In the genomic region with DNA sequence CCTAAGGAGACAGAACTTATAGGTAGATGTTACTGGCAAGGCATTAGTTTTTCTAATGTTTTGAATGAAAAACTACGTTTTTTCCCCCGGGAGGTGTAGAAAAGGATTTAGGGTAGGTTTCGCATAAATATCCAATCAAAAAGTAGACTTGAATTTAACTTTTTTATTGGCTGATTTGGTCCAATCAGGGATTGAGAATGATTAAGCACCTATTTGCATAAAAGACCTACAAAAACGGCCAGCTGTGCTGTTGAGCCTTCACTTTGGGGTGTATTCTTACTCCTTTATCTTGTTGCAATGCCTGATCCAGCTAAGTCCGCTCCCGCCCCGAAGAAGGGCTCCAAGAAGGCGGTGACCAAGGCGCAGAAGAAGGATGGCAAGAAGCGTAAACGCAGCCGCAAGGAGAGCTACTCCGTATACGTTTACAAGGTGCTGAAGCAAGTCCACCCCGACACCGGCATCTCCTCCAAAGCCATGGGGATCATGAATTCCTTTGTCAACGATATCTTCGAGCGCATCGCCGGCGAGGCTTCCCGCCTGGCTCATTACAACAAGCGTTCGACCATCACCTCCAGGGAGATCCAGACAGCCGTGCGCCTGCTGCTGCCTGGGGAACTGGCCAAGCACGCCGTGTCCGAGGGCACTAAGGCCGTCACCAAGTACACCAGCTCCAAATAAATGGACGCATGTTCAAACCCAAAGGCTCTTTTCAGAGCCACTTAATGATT, we compare ENCODE assay signal across 8 cellular contexts.
DNase-seq lines count a peak whose midpoint lies in the region; ATAC-seq and TF ChIP-seq lines count a peak whose summit lies in the region.

No MANE protein-coding gene starts in this region.

- H3K4me3 ChIP-seq in KMS-11 (IDR thresholded peaks at IDR 0.05; ENCODE audit: insufficient read depth, low read depth, low read length), result no peak overlapping the region
- peak overlapping the region; percentile 42 for H3K4me3 ChIP-seq in SJSA1
- peak overlapping the region; percentile 57 for H3K4me3 ChIP-seq in cardiac muscle cell

- H3K9me3 Mint-ChIP-seq in activated naive CD8-positive, alpha-beta T cell treated with anti-CD3 and anti-CD28 coated beads, Interleukin-2, amount 10 ng/mL, durations not matched to agents 7 days and 5 days, result no peaks in the 10 kb centered on the region

- peak overlapping the region; percentile 90 for H3K4me3 Mint-ChIP-seq in activated naive CD8-positive, alpha-beta T cell treated with anti-CD3 and anti-CD28 coated beads, Interleukin-2, amount 10 ng/mL, durations not matched to agents 7 days and 5 days

- ATAC-seq in GM21447 (IDR thresholded peaks at IDR 0.05; ENCODE audit: unreplicated experiment), result peak; percentile 44
- ATAC-seq in activated naive CD8-positive, alpha-beta T cell treated with anti-CD3 and anti-CD28 coated beads, Interleukin-2, amount 10 ng/mL, durations not matched to agents 7 days and 5 days (ENCODE audit: low read depth), result peak; percentile 58

- no peaks in the 10 kb centered on the region for H3K27me3 Mint-ChIP-seq in activated naive CD8-positive, alpha-beta T cell treated with anti-CD3 and anti-CD28 coated beads, Interleukin-2, amount 10 ng/mL, durations not matched to agents 7 days and 5 days

- H3K9ac ChIP-seq in KMS-11, result peak overlapping the region; percentile 91; the same call in 1 of the 2 replicates

- H3K27ac ChIP-seq in KMS-11 (peak overlapping the region; percentile 93), SJSA1 (peak overlapping the region; percentile 81), cardiac muscle cell (peak overlapping the region; percentile 37)

- peak overlapping the region; percentile 47; the same call in 1 of the 2 replicates for H2AFZ ChIP-seq in KMS-11 (ENCODE audit: low read depth)

- no peaks in the 10 kb centered on the region for H3K9me3 ChIP-seq in SJSA1 (replicated peaks)
- H3K9me3 ChIP-seq in cardiac muscle cell (ENCODE audit: low read depth), result no peaks in the 10 kb centered on the region

- H3K4me1 ChIP-seq in KMS-11 (ENCODE audit: low read depth, poor library complexity, severe bottlenecking), result peaks cover 20% of the 10 kb centered on the region
- no peaks in the 10 kb centered on the region for H3K4me1 ChIP-seq in SJSA1 (replicated peaks)
- no peaks in the 10 kb centered on the region for H3K4me1 ChIP-seq in cardiac muscle cell (ENCODE audit: low read depth)

- H4K20me1 ChIP-seq in KMS-11 (ENCODE audit: insufficient read depth), result no peaks in the 10 kb centered on the region

- H3K4me1 Mint-ChIP-seq in activated naive CD8-positive, alpha-beta T cell treated with anti-CD3 and anti-CD28 coated beads, Interleukin-2, amount 10 ng/mL, durations not matched to agents 7 days and 5 days, result peaks cover 14% of the 10 kb centered on the region

- peak overlapping the region; percentile 99 for H3K27ac Mint-ChIP-seq in activated naive CD8-positive, alpha-beta T cell treated with anti-CD3 and anti-CD28 coated beads, Interleukin-2, amount 10 ng/mL, durations not matched to agents 7 days and 5 days

- H3K36me3 ChIP-seq in KMS-11 (ENCODE audit: insufficient read depth) (no peaks in the 10 kb centered on the region), SJSA1 (no peaks in the 10 kb centered on the region), cardiac muscle cell (no peaks in the 10 kb centered on the region)

- POLR2A ChIA-PET in activated naive CD8-positive, alpha-beta T cell treated with anti-CD3 and anti-CD28 coated beads, Interleukin-2, amount 10 ng/mL, durations not matched to agents 7 days and 5 days (lab: Charles Lee), result interaction anchor here (0.7 to 4.4 kb wide), 26 partner anchors 23 to 1642 kb away, joined by 3 to 60 read pairs (median 10); a partner anchor contains a TSS

- H3K4me2 ChIP-seq in KMS-11, result peak overlapping the region; percentile 89

- H3K27me3 ChIP-seq in KMS-11 (ENCODE audit: insufficient read depth, low read depth) (no peaks in the 10 kb centered on the region), SJSA1 (replicated peaks) (no peaks in the 10 kb centered on the region), cardiac muscle cell (no peaks in the 10 kb centered on the region)

- DNase-seq in COR-L47 (lab: John Stamatoyannopoulos, UW) (peak; percentile 89), SJSA1 (ENCODE audit: low read depth in 1 of 2, low spot score in 2 of 2) (peak; percentile 72 to 77), cardiac muscle cell (ENCODE audit: low read depth in 1 of 2, low spot score in 1 of 2) (peak; percentile 83 to 94), posterior vena cava (ENCODE audit: low spot score) (peak; percentile 85), GDM1 (lab: John Stamatoyannopoulos, UW) (no peak)
- DNase-seq in activated naive CD8-positive, alpha-beta T cell treated with anti-CD3 and anti-CD28 coated beads, Interleukin-2, amount 10 ng/mL, durations not matched to agents 7 days and 5 days, result peak; percentile 78

- TF ChIP-seq CTCF in KMS-11 (conservative IDR thresholded peaks at IDR 0.05; ENCODE audit: low read depth, low read length) (no peak), cardiac muscle cell (IDR thresholded peaks at IDR 0.05; ENCODE audit: low read depth, low read length) (no peak)

- peaks cover 13% of the 10 kb centered on the region; the same call in 1 of the 2 replicates for H3K79me2 ChIP-seq in KMS-11 (ENCODE audit: insufficient read depth, low read depth)

- peaks cover 2% of the 10 kb centered on the region for H3K36me3 Mint-ChIP-seq in activated naive CD8-positive, alpha-beta T cell treated with anti-CD3 and anti-CD28 coated beads, Interleukin-2, amount 10 ng/mL, durations not matched to agents 7 days and 5 days

- intact Hi-C loops in posterior vena cava (cut with DNase I), result no loop called here

Comparison
In these comparisons a context has a peak if more than half of its experiments do, and no peak if none do; other contexts are left out.
1. H3K27ac ChIP-seq: peak in every context shown above with its lines; median percentile 93 in KMS-11; 81 in SJSA1; 37 in cardiac muscle cell.